ENCODE assay signal across 1 cellular context in genomic region chr17:49294126-49294525, GRCh38.
TF ChIP-seq lines count a peak whose summit lies in the region.

No MANE protein-coding gene starts in this region.

TF ChIP-seq in K562, 482 proteins besides CTCF, POLR2A, EP300 and RAD21 (continued from another document):
- TF ChIP-seq NR2C1 (IDR thresholded peaks at IDR 0.05) (no peak), NR2C1 (tag; IDR thresholded peaks at IDR 0.05) (no peak), ZNF764 (CRISPR knock-in tag; IDR thresholded peaks at IDR 0.05; ENCODE audit: low read depth) (no peak), ZNF318 (IDR thresholded peaks at IDR 0.05; ENCODE audit: borderline replicate concordance in 1 of 2, low read depth in 1 of 2) (no peak), CBX5 (IDR thresholded peaks at IDR 0.05; ENCODE audit: borderline replicate concordance, low read depth) (no peak), TAF7 (tag; IDR thresholded peaks at IDR 0.05) (no peak), E2F3 (CRISPR knock-in tag; IDR thresholded peaks at IDR 0.05) (no peak), RB1 (IDR thresholded peaks at IDR 0.05; ENCODE audit: low read depth) (no peak), UBTF (IDR thresholded peaks at IDR 0.05; ENCODE audit: borderline replicate concordance in 1 of 2, low read depth in 2 of 2, low read length in 2 of 2) (no peak), BRD9 (IDR thresholded peaks at IDR 0.05; ENCODE audit: low read depth, partially characterized antibody) (no peak), ATF1 (CRISPR knock-in tag; IDR thresholded peaks at IDR 0.05) (no peak), ATF1 (tag; IDR thresholded peaks at IDR 0.05) (no peak), CTBP1 (IDR thresholded peaks at IDR 0.05; ENCODE audit: borderline replicate concordance) (no peak)
- TF ChIP-seq, protein P1, sequence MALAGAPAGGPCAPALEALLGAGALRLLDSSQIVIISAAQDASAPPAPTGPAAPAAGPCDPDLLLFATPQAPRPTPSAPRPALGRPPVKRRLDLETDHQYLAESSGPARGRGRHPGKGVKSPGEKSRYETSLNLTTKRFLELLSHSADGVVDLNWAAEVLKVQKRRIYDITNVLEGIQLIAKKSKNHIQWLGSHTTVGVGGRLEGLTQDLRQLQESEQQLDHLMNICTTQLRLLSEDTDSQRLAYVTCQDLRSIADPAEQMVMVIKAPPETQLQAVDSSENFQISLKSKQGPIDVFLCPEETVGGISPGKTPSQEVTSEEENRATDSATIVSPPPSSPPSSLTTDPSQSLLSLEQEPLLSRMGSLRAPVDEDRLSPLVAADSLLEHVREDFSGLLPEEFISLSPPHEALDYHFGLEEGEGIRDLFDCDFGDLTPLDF (CRISPR knock-in tag; IDR thresholded peaks at IDR 0.05) = no peak
TF ChIP-seq in K562: peak in this region for 0.
